Comparison of ENCODE assay signal across 8 cellular contexts in the genomic region with DNA sequence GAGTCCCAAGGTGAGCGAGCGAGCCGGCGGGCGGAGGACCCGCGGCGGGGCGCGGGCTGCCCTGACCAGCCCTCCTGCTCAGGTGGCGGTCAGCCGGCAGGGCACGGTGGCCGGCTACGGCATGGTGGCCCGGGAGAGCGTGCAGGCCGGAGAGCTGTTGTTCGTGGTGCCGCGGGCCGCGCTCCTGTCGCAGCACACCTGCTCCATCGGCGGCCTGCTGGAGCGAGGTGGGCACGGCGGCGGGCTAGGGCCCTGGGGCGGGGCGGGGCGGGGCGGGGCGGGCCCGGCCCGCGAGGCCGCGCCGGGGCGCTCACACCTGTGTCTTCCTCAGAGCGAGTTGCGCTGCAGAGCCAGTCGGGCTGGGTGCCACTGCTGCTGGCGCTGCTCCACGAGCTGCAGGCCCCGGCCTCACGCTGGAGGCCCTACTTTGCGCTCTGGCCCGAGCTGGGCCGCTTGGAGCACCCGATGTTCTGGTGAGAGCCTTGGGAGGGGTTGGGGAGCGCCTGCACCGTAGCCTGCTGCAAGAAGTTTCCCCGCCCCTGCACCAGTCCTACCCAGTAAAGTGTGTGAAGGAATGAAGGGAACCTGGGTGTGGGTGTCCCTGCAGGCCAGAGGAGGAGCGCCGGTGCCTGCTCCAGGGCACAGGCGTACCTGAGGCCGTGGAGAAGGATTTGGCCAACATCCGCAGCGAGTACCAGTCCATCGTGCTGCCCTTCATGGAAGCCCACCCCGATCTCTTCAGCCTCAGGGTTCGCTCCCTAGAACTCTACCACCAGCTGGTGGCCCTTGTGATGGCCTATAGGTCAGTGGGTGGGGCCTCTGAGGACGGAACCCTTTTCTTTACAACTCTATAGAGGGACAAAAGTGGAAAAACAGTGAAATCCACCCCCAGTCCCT. TPM values are rescaled to one million over a fixed set of nuclear protein-coding genes. Genes with fewer than 3 reads are reported as not detected.
DNase-seq lines count a peak whose midpoint lies in the region; ATAC-seq, FAIRE-seq and TF ChIP-seq lines count a peak whose summit lies in the region.

No MANE protein-coding gene starts in this region.

- TF ChIP-seq CTCF in AG04449 (IDR thresholded peaks at IDR 0.05; ENCODE audit: insufficient read depth, low read length, missing control alignments): no peak
- no peak for TF ChIP-seq CTCF in Peyer's patch (IDR thresholded peaks at IDR 0.05)
- TF ChIP-seq CTCF in brain (conservative IDR thresholded peaks at IDR 0.05): no peak

- CTCF ChIA-PET in AG04449 (lab: Yijun Ruan, JAX): interaction anchor here (0.8 to 4.9 kb wide), 4 partner anchors 69 to 240 kb away, joined by 3 to 22 read pairs (median 5); no protein-coding TSS in a partner anchor

- DNase-seq in AG04449 (ENCODE audit: low read depth, low spot score) (no peak), Peyer's patch (peak; percentile 44 to 81 (median 66)), iris pigment epithelial cell (ENCODE audit: low read depth) (peak; percentile 8), RCC 7860 (ENCODE audit: low spot score) (no peak)
- DNase-seq in stimulated activated CD4-positive, alpha-beta T cell treated with anti-CD3 and anti-CD28 coated beads, Interleukin-2, amount 100 ng/mL, for 4 hours (ENCODE audit: low read depth): peak; percentile 21

- ATAC-seq in GM18868 (IDR thresholded peaks at IDR 0.05; ENCODE audit: unreplicated experiment) (peak; percentile 42), HG03064 (IDR thresholded peaks at IDR 0.05; ENCODE audit: low read depth, unreplicated experiment) (peak; percentile 40)

- H3K9me3 ChIP-seq in Peyer's patch: no peaks in the 10 kb centered on the region

- POLR2A ChIA-PET in AG04449 (lab: Yijun Ruan, JAX): no interaction called here

- no peaks in the 10 kb centered on the region for H3K9me3 Mint-ChIP-seq in brain

- TF ChIP-seq POLR2A in Peyer's patch (IDR thresholded peaks at IDR 0.05): no peak

- H3K27ac Mint-ChIP-seq in brain: peak overlapping the region in 3 of 5 experiments; percentile 31 to 98 (median 71)

- H3K4me1 ChIP-seq in Peyer's patch: peaks cover 0 to 25% (median 2%) of the 10 kb centered on the region in 4 donors

- peaks cover 30% of the 10 kb centered on the region for H3K4me1 Mint-ChIP-seq in brain

- H3K27ac ChIP-seq in Peyer's patch: peak overlapping the region; percentile 79 to 90 (median 88)

- no peak for FAIRE-seq in RCC 7860 (lab: Jason Lieb, UNC)

- H3K27me3 Mint-ChIP-seq in brain: peaks cover 8% of the 10 kb centered on the region

- peak overlapping the region; percentile 83 for H3K4me3 ChIP-seq in AG04449 (ENCODE audit: low read depth, low read length)
- peak overlapping the region; percentile 77 to 98 (median 88) for H3K4me3 ChIP-seq in Peyer's patch

- H3K36me3 Mint-ChIP-seq in brain: peaks cover 21% of the 10 kb centered on the region

- H3K36me3 ChIP-seq in Peyer's patch: peaks cover 0 to 45% (median 0%) of the 10 kb centered on the region in 3 donors

- peak overlapping the region; percentile 91 to 98 (median 96) for H3K4me3 Mint-ChIP-seq in brain

- H3K27me3 ChIP-seq in Peyer's patch: no peaks in the 10 kb centered on the region

RNA-seq across cellular contexts. Expression of gene SETD6, which starts 0.8 kb away (rescaled TPM):
- 10 to 100 TPM; 27.3 to 60.5 (median 34.4) TPM for total RNA-seq in Peyer's patch
- polyA plus RNA-seq in brain (ENCODE audit: insufficient read depth, low read depth, low replicate concordance): 8.6 TPM

RNA-seq across cellular contexts. Expression of gene NDRG4, which starts 16.2 kb away (rescaled TPM):
- 1 to 10 TPM in 3 of 4 donors, not detected in 1; 2.1 to 7.1 (median 4.9) TPM for total RNA-seq in Peyer's patch
- 288 TPM for polyA plus RNA-seq in brain (ENCODE audit: insufficient read depth, low read depth, low replicate concordance)

Comparison
In these comparisons a context has a peak if more than half of its experiments do, and no peak if none do; other contexts are left out.
1. DNase-seq: peak in Peyer's patch (3 of 3), iris pigment epithelial cell (single experiment) and stimulated activated CD4-positive, alpha-beta T cell treated with anti-CD3 and anti-CD28 coated beads, Interleukin-2, amount 100 ng/mL, for 4 hours (single experiment); none in AG04449 (single experiment) and RCC 7860 (single experiment).